ENCODE assay signal across 8 cellular contexts in genomic region chr4:70559216-70559830, GRCh38. TPM values are rescaled to one million over a fixed set of nuclear protein-coding genes. Genes with fewer than 3 reads are reported as not detected.
DNase-seq lines count a peak whose midpoint lies in the region; ATAC-seq and TF ChIP-seq lines count a peak whose summit lies in the region.

No MANE protein-coding gene starts in this region.

- DNase-seq in ACHN (peak; percentile 50), GM04504 (ENCODE audit: low read depth) (peak; percentile 9), NCI-H226 (peak; percentile 24), psoas muscle (peak in 1 of 2 donors; percentile 16)
- peak; percentile 21 for DNase-seq in activated T-cell treated with anti-CD3 and anti-CD28 coated beads, Interleukin-2, amount 50 U/mL, for 1 hour

- intact Hi-C loops in psoas muscle (cut with DNase I): no loop called here

- H3K4me3 ChIP-seq in gastroesophageal sphincter (no peak overlapping the region), psoas muscle (no peak overlapping the region)

- H3K36me3 ChIP-seq in gastroesophageal sphincter (no peaks in the 10 kb centered on the region), psoas muscle (ENCODE audit: insufficient read depth in 1 of 2, low read depth in 1 of 2) (no peaks in the 10 kb centered on the region)

- TF ChIP-seq CTCF in gastroesophageal sphincter (IDR thresholded peaks at IDR 0.05): peak; percentile 24 to 72 (median 52)
- TF ChIP-seq CTCF in psoas muscle (IDR thresholded peaks at IDR 0.05): peak; percentile 61

- no peak for TF ChIP-seq POLR2A in gastroesophageal sphincter (IDR thresholded peaks at IDR 0.05)

- no peak overlapping the region for H3K27ac ChIP-seq in gastroesophageal sphincter
- H3K27ac ChIP-seq in psoas muscle: no peak overlapping the region

- H3K9me3 ChIP-seq in gastroesophageal sphincter (no peaks in the 10 kb centered on the region), psoas muscle (no peaks in the 10 kb centered on the region)

- 20 to 25% methylated on average over 2 of the region's 2 CpGs for WGBS in gastroesophageal sphincter (ENCODE audit: low coverage in 1 of 2), 2 donors
- 27 to 33% (median 28%) methylated on average over 2 of the region's 2 CpGs for WGBS in psoas muscle, 3 donors

- TF ChIP-seq EP300 in gastroesophageal sphincter (IDR thresholded peaks at IDR 0.05): no peak

- in situ Hi-C loops in ACHN (cut with HindIII; ENCODE audit: low pct_ligation_motif_present, low pct_unique_long_range_greater_than_20kb, low sequenced_read_pairs): no loop called here

- H3K27me3 ChIP-seq in gastroesophageal sphincter (no peaks in the 10 kb centered on the region), psoas muscle (ENCODE audit: insufficient read depth in 3 of 3, low read length in 2 of 3) (no peaks in the 10 kb centered on the region)

- ATAC-seq in HG02870 (IDR thresholded peaks at IDR 0.05; ENCODE audit: unreplicated experiment) (peak; percentile 86), gastroesophageal sphincter (no peak), psoas muscle (no peak)
- no peak for ATAC-seq in activated CD4-positive, CD25-positive, alpha-beta regulatory T cell treated with anti-CD3 and anti-CD28 coated beads, Interleukin-2, amount 50 U/mL, for 24 hours

- H3K4me1 ChIP-seq in gastroesophageal sphincter: peaks cover 0 to 8% (median 0%) of the 10 kb centered on the region in 3 donors
- no peaks in the 10 kb centered on the region for H3K4me1 ChIP-seq in psoas muscle

RNA-seq across cellular contexts. Expression of gene AMBN, which starts 32.7 kb away (rescaled TPM):
- not detected for total RNA-seq in gastroesophageal sphincter
- total RNA-seq in psoas muscle: not detected
- not detected for polyA plus RNA-seq in psoas muscle

RNA-seq across cellular contexts. Expression of gene AMTN, which starts 41.0 kb away (rescaled TPM):
- total RNA-seq in gastroesophageal sphincter: 1 to 10 TPM in 1 of 4 donors, not detected in 3; 1.2 TPM
- total RNA-seq in psoas muscle: not detected
- not detected for polyA plus RNA-seq in psoas muscle
